ENCODE assay signal across 1 cellular context in the genomic region with DNA sequence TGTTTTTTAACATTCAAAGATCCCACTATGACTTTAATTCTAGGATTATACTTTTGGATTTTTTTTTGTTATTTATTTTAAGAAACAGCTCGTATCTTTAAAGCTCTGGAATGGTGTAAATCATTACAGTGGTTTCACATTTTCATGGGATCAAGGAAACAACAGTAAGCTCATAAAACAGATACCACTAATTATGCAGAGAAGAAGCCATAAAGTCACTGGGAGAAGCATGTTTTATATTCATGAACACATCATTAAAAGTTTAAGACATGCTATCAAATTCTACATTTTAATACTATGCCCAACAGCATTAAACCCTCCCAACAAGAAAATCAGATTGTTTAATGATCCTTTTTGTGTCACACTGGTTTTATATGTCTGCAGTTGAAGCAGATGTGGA.
TF ChIP-seq lines count a peak whose summit lies in the region.

No MANE protein-coding gene starts in this region.

TF ChIP-seq in HEK293, 187 proteins besides CTCF, POLR2A, EP300 and RAD21 (continued from another document):
- no peak for TF ChIP-seq ZNF600 (tag by site-specific recombination; IDR thresholded peaks at IDR 0.05)
- no peak for TF ChIP-seq ZNF624 (tag by site-specific recombination; IDR thresholded peaks at IDR 0.05)
- no peak for TF ChIP-seq ZNF837 (tag by site-specific recombination; IDR thresholded peaks at IDR 0.05)
- no peak for TF ChIP-seq MZF1 (tag by site-specific recombination; IDR thresholded peaks at IDR 0.05; ENCODE audit: borderline replicate concordance)
- TF ChIP-seq ZNF341 (tag by site-specific recombination; IDR thresholded peaks at IDR 0.05; ENCODE audit: low read depth) = no peak
- no peak for TF ChIP-seq ZBTB7A (tag by site-specific recombination; IDR thresholded peaks at IDR 0.05; ENCODE audit: low read depth)
- TF ChIP-seq, protein P1, sequence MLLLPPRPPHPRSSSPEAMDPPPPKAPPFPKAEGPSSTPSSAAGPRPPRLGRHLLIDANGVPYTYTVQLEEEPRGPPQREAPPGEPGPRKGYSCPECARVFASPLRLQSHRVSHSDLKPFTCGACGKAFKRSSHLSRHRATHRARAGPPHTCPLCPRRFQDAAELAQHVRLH (tag by site-specific recombination; IDR thresholded peaks at IDR 0.05) = peak; percentile 75; the same call in 1 of the 2 replicates
- no peak for TF ChIP-seq ZNF404 (tag by site-specific recombination; IDR thresholded peaks at IDR 0.05)
- TF ChIP-seq ZNF843 (tag by site-specific recombination; IDR thresholded peaks at IDR 0.05) = peak; percentile 83
- TF ChIP-seq ZNF221 (tag by site-specific recombination; IDR thresholded peaks at IDR 0.05; ENCODE audit: borderline replicate concordance) = no peak
- no peak for TF ChIP-seq ZNF596 (tag by site-specific recombination; IDR thresholded peaks at IDR 0.05)
- TF ChIP-seq, protein P2, sequence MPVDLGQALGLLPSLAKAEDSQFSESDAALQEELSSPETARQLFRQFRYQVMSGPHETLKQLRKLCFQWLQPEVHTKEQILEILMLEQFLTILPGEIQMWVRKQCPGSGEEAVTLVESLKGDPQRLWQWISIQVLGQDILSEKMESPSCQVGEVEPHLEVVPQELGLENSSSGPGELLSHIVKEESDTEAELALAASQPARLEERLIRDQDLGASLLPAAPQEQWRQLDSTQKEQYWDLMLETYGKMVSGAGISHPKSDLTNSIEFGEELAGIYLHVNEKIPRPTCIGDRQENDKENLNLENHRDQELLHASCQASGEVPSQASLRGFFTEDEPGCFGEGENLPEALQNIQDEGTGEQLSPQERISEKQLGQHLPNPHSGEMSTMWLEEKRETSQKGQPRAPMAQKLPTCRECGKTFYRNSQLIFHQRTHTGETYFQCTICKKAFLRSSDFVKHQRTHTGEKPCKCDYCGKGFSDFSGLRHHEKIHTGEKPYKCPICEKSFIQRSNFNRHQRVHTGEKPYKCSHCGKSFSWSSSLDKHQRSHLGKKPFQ (tag by site-specific recombination; IDR thresholded peaks at IDR 0.05) = peak; percentile 44; the same call in 1 of the 2 replicates
- peak; percentile 91 for TF ChIP-seq BCL11B (tag by site-specific recombination; IDR thresholded peaks at IDR 0.05; ENCODE audit: low read depth)
